1 cellular context compared by ENCODE assay signal in genomic region chr15:76510663-76511062, GRCh38.
TF ChIP-seq lines count a peak whose summit lies in the region.
"Not testable (repeated sequence)": the region's sequence is repeated elsewhere in the genome, so short reads cannot be mapped to it uniquely, and the experiment has no call there.

No MANE protein-coding gene starts in this region.

- H3K4me3 ChIP-seq in HEK293 (ENCODE audit: low read depth, low read length), result not testable (repeated sequence)

- not testable (repeated sequence) for H3K9me3 ChIP-seq in HEK293 (ENCODE audit: control insufficient read depth, insufficient read depth, low read depth, low read length)

- CTCF ChIA-PET in HEK293 (lab: Yijun Ruan, JAX), result not testable (repeated sequence)

- POLR2A ChIA-PET in HEK293 (lab: Yijun Ruan, JAX), result not testable (repeated sequence)

- H3K4me1 ChIP-seq in HEK293 (ENCODE audit: control insufficient read depth, insufficient read depth, low read length), result not testable (repeated sequence)

- not testable (repeated sequence) for TF ChIP-seq CTCF in HEK293 (tag by site-specific recombination; IDR thresholded peaks at IDR 0.05)

- H3K27ac ChIP-seq in HEK293 (ENCODE audit: extremely low read depth, low read depth, low read length), result not testable (repeated sequence)

- not testable (repeated sequence) for H3K36me3 ChIP-seq in HEK293 (ENCODE audit: control insufficient read depth in 2 of 2, insufficient read depth in 1 of 2, low read length in 2 of 2)

TF ChIP-seq in HEK293, 187 proteins besides CTCF, POLR2A, EP300 and RAD21:
- TF ChIP-seq SCRT1 (tag by site-specific recombination; IDR thresholded peaks at IDR 0.05; ENCODE audit: borderline replicate concordance) (0 out of 2 replicates have a peak, but pooled peaks have one; percentile 14), ZNF2 (tag by site-specific recombination; IDR thresholded peaks at IDR 0.05) (0 out of 2 replicates have a peak, but pooled peaks have one; percentile 30), ZNF146 (tag by site-specific recombination; IDR thresholded peaks at IDR 0.05) (peak; percentile 80), SCRT2 (tag by site-specific recombination; IDR thresholded peaks at IDR 0.05) (peak; percentile 73)
